Comparison of ENCODE assay signal across 9 cellular contexts in the genomic region with DNA sequence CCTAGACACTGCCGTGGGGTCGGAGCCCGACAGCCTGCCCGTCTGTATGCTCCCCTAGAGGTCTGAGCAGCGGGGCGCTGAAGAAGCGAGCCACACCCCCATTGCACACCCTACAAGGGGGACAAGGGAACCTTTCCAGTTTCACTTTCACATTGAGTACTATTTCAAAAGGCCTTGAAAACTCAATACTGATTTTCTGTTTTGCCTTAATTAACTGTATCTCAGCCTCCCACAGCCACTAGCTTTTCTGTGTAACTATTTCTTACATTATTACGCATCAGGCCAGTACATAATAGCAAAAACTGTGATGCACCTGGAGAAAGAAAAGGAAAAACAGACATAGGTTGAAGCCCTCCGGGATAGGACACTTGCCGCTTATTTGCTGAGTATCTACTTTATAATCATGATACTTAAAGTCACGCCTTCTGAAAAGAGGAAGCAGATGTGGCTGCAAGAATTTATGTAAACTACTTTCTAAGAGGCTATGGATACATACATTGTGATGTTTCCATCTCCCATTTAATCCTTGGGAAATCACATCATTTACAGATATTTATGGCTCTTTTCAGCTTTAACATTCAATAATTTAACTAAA.
DNase-seq lines count a peak whose midpoint lies in the region; ATAC-seq and TF ChIP-seq lines count a peak whose summit lies in the region.
"Had no signal": no experiment of that assay in that cellular context is flagged by ENCODE, and none has a peak within 500 bp of the region (broad histone marks: within the 10 kb centered on the region; RNA-seq: fewer than 3 reads in every experiment).

No MANE protein-coding gene starts in this region.

- H3K27me3 Mint-ChIP-seq in mesothelial cell of epicardium (ENCODE audit: low read depth): no peaks in the 10 kb centered on the region

- H3K4me2 ChIP-seq in skeletal muscle satellite cell (ENCODE audit: low read length): peak overlapping the region; percentile 7

- H3K4me3 ChIP-seq in skeletal muscle satellite cell (ENCODE audit: low read length) (no peak overlapping the region), upper lobe of right lung (no peak overlapping the region)

- H3K4me1 ChIP-seq in skeletal muscle satellite cell (ENCODE audit: control insufficient read depth, insufficient read depth, low read length) (no peaks in the 10 kb centered on the region), upper lobe of right lung (no peaks in the 10 kb centered on the region)
- H3K4me1 ChIP-seq: parathyroid adenoma had no signal

- no peak for TF ChIP-seq CTCF in upper lobe of right lung (IDR thresholded peaks at IDR 0.05)
- TF ChIP-seq CTCF in mesothelial cell of epicardium (IDR thresholded peaks at IDR 0.05; ENCODE audit: unreplicated experiment): no peak

- H3K27me3 ChIP-seq in skeletal muscle satellite cell (ENCODE audit: control insufficient read depth, insufficient read depth, low read length) (no peaks in the 10 kb centered on the region), upper lobe of right lung (no peaks in the 10 kb centered on the region)

- intact Hi-C loops in upper lobe of right lung (cut with DNase I): no loop called here

- no peaks in the 10 kb centered on the region for H3K36me3 Mint-ChIP-seq in mesothelial cell of epicardium

- H3K4me3 Mint-ChIP-seq in mesothelial cell of epicardium: no peak overlapping the region

- DNase-seq in activated CD4-positive, alpha-beta T cell treated with anti-CD3 and anti-CD28 coated beads for 1 hour: peak; percentile 15
- no peak for DNase-seq in NCI-H524 treated with DMSO at 0.1 percent for 48 hours (lab: John Stamatoyannopoulos, UW)
- DNase-seq in upper lobe of right lung: no peak
- DNase-seq in mesothelial cell of epicardium (ENCODE audit: low spot score in 2 of 2, unreplicated experiment in 2 of 2): no peak

- H3K27ac ChIP-seq in upper lobe of right lung: no peak overlapping the region
- H3K27ac ChIP-seq: parathyroid adenoma had no signal

- peaks cover 44% of the 10 kb centered on the region for H3K9me3 Mint-ChIP-seq in mesothelial cell of epicardium

- ATAC-seq in GM19023 (IDR thresholded peaks at IDR 0.05; ENCODE audit: unreplicated experiment) (peak; percentile 80), HG03460 (IDR thresholded peaks at IDR 0.05; ENCODE audit: unreplicated experiment) (peak; percentile 64), GM19455 (IDR thresholded peaks at IDR 0.05; ENCODE audit: unreplicated experiment) (no peak), upper lobe of right lung (no peak)

- no peaks in the 10 kb centered on the region for H3K4me1 Mint-ChIP-seq in mesothelial cell of epicardium

- H3K9me3 ChIP-seq in skeletal muscle satellite cell (replicated peaks; ENCODE audit: low read length) (no peaks in the 10 kb centered on the region), upper lobe of right lung (no peaks in the 10 kb centered on the region)

- H3K36me3 ChIP-seq in skeletal muscle satellite cell (ENCODE audit: insufficient read depth, low read length): no peaks in the 10 kb centered on the region
- no peaks in the 10 kb centered on the region for H3K36me3 ChIP-seq in upper lobe of right lung

- H3K9ac ChIP-seq in skeletal muscle satellite cell (ENCODE audit: low read depth, low read length): no peak overlapping the region
- H3K9ac ChIP-seq: parathyroid adenoma had no signal

- H3K27ac Mint-ChIP-seq in mesothelial cell of epicardium: no peak overlapping the region

Comparison
In these comparisons a context has a peak if more than half of its experiments do, and no peak if none do; other contexts are left out.
1. ATAC-seq: peak in GM19023 (single experiment) and HG03460 (single experiment); none in GM19455 (single experiment) and upper lobe of right lung (single experiment).